ENCODE assay signal across 8 cellular contexts in the genomic region with DNA sequence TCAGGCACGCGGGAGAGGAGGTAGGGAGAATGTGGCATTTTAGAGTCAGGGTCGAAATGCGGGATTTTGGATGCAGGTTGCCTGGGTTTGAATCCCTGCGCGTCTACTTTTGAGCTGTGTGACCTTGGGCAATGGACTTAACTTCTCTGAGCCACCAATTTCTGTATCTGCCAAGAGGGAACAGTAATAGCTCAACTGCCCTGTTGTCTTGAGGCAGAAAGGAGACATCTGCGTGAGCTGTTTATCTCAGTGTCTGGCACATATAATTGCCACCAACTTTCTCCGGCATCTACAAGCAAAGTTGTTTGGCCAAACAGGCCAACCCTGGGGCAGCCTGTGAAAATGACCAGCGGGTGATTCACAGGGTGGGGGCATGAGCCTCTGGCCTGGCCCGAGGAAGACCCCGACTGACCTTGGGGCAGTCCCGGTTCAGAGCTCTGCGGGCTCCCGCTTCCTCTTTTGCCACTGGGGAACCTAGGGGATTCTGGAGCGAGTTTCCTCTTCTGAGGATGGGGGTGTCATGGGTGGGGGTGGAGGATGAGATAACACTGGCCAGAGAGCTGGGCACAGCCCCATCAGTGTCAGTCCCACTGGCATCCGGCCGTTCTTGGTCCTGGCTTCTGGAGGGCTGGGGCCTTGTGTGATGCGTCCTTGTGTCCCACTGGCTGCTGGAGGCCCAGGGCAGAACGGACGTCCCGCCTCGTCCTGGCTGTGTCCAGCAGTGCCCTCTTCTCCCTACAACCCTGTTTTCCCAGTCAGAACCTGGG. TPM values are rescaled to one million over a fixed set of nuclear protein-coding genes. Genes with fewer than 3 reads are reported as not detected.
A peak's percentile ranks its signal among the peaks of the same experiment; 100 is the strongest.
DNase-seq lines count a peak whose midpoint lies in the region; ATAC-seq, FAIRE-seq and TF ChIP-seq lines count a peak whose summit lies in the region.

No MANE protein-coding gene starts in this region.

- 0 out of 6 replicates have a peak, but pooled peaks of 1 of the 2 experiments have one; percentile 10 for ATAC-seq in A549
- peak; percentile 32 for ATAC-seq in left ventricle myocardium superior
- no peak for ATAC-seq in GM18517 (IDR thresholded peaks at IDR 0.05; ENCODE audit: unreplicated experiment)
- ATAC-seq in GM19455 (IDR thresholded peaks at IDR 0.05; ENCODE audit: unreplicated experiment) = no peak

- no peak overlapping the region for H4K8ac ChIP-seq in H9 (replicated peaks; ENCODE audit: insufficient read length, low read depth, low read length)

- intact Hi-C loops in activated T-helper 2 cell treated with anti-CD3 and anti-CD28 coated beads, Interferon-gamma antibody, Interleukin-2, Interleukin-4, amounts not matched to agents 10 μg/mL and 5 μg/mL and 100 μg/mL, durations not matched to agents 14 hours and 24 hours and 36 hours (cut with micrococcal nuclease) = loop anchor here (5.0 kb wide), 2 partner anchors 58 to 87 kb away; no protein-coding TSS in a partner anchor
- intact Hi-C loops in left ventricle myocardium superior (cut with micrococcal nuclease) = no loop called here

- H2BK5ac ChIP-seq in H9 (ENCODE audit: insufficient read length, low read length) = no peak overlapping the region

- no peaks in the 10 kb centered on the region for H3K27me3 ChIP-seq in H9 (ENCODE audit: insufficient read depth, low read length)
- H3K27me3 ChIP-seq in rectal smooth muscle tissue (ENCODE audit: control insufficient read depth, insufficient read depth, low read length) = peaks cover 3% of the 10 kb centered on the region

- H3K4me3 Mint-ChIP-seq in H9 = peak overlapping the region; percentile 73 to 84
- H3K4me3 Mint-ChIP-seq in activated T-helper 2 cell treated with anti-CD3 and anti-CD28 coated beads, Interferon-gamma antibody, Interleukin-2, Interleukin-4, amounts not matched to agents 10 μg/mL and 5 μg/mL and 100 μg/mL, durations not matched to agents 14 hours and 24 hours and 36 hours (ENCODE audit: low read depth) = peak overlapping the region; percentile 72

- TF ChIP-seq RAD21 in A549 (conservative IDR thresholded peaks at IDR 0.05 in 1 of 2, IDR thresholded peaks at IDR 0.05 in 1 of 2) = no peak

- no peak overlapping the region for H3K23ac ChIP-seq in H9 (ENCODE audit: insufficient read length, low read depth, low read length)

- H3K79me2 ChIP-seq in H9 (ENCODE audit: insufficient read depth, low read length) = peaks cover 11% of the 10 kb centered on the region; the same call in 1 of the 2 replicates

- POLR2A ChIA-PET in A549 (lab: Yijun Ruan, JAX) = interaction anchor here (0.6 to 1.0 kb wide), 2 partner anchors 29 to 76 kb away, joined by 4 to 5 read pairs; no protein-coding TSS in a partner anchor

- H3T11ph ChIP-seq in H9 (ENCODE audit: low read length) = no peak overlapping the region

- no peak overlapping the region for H4K5ac ChIP-seq in H9 (ENCODE audit: insufficient read length, low read depth, low read length)

- CTCF ChIA-PET in A549 (lab: Yijun Ruan, JAX) = interaction anchor here (0.6 to 2.8 kb wide), 5 partner anchors 10 to 273 kb away, joined by 3 to 7 read pairs (median 5); no protein-coding TSS in a partner anchor

- no peak for FAIRE-seq in A549 (lab: Jason Lieb, UNC)

- no peaks in the 10 kb centered on the region; a peak in 1 of 5 replicates for H3K9me3 Mint-ChIP-seq in H9
- H3K9me3 Mint-ChIP-seq in activated T-helper 2 cell treated with anti-CD3 and anti-CD28 coated beads, Interferon-gamma antibody, Interleukin-2, Interleukin-4, amounts not matched to agents 10 μg/mL and 5 μg/mL and 100 μg/mL, durations not matched to agents 14 hours and 24 hours and 36 hours = no peaks in the 10 kb centered on the region

- 85% methylated on average over 17 of the region's 22 CpGs for WGBS in A549 (ENCODE audit: missing lambda C conversion rate)
- WGBS in H9 (ENCODE audit: extremely low coverage, insufficient read length, low lambda C conversion rate) = no CpG with 5 or more reads among the region's 22 CpGs

- TF ChIP-seq CTCF in A549 (IDR thresholded peaks at IDR 0.05) (no peak), H9 (conservative IDR thresholded peaks at IDR 0.05) (no peak)

- H3K4me2 ChIP-seq in A549 (peak overlapping the region; percentile 100), H9 (ENCODE audit: insufficient read depth, insufficient read length, low read length) (peak overlapping the region; percentile 39)

- peaks cover 0 to 3% (median 0%) of the 10 kb centered on the region in 3 experiments; a peak in 2 of 7 replicates for H3K36me3 Mint-ChIP-seq in H9 (ENCODE audit: insufficient read depth in 1 of 3, low read depth in 3 of 3)
- H3K36me3 Mint-ChIP-seq in activated T-helper 2 cell treated with anti-CD3 and anti-CD28 coated beads, Interferon-gamma antibody, Interleukin-2, Interleukin-4, amounts not matched to agents 10 μg/mL and 5 μg/mL and 100 μg/mL, durations not matched to agents 14 hours and 24 hours and 36 hours (ENCODE audit: low read depth) = no peaks in the 10 kb centered on the region

- H3K9me3 ChIP-seq in A549 (no peaks in the 10 kb centered on the region), H9 (ENCODE audit: control insufficient read depth, low read depth, low read length) (no peaks in the 10 kb centered on the region)

- TF ChIP-seq POLR2A in A549 (IDR thresholded peaks at IDR 0.05; ENCODE audit: low read length) = no peak

- H3K9ac ChIP-seq in H9 (ENCODE audit: extremely low read depth, insufficient read length, low read length) = no peak overlapping the region
- H3K9ac ChIP-seq in rectal smooth muscle tissue (ENCODE audit: low read length) = peak overlapping the region; percentile 16

- H2BK12ac ChIP-seq in H9 (ENCODE audit: insufficient read length, low read depth, low read length) = no peak overlapping the region

- no peak overlapping the region for H2AFZ ChIP-seq in H9 (ENCODE audit: low read length)

- H3K4me1 ChIP-seq in A549 = peaks cover 43% of the 10 kb centered on the region
- H3K4me1 ChIP-seq in H9 (ENCODE audit: insufficient read depth, low read length) = peaks cover 6% of the 10 kb centered on the region; the same call in 1 of the 2 replicates
- peaks cover 7% of the 10 kb centered on the region for H3K4me1 ChIP-seq in rectal smooth muscle tissue (ENCODE audit: control insufficient read depth, insufficient read depth, low read length)

- H3K18ac ChIP-seq in H9 (ENCODE audit: insufficient read length, low read depth, low read length) = no peak overlapping the region

- H3K27ac ChIP-seq in A549 (peak overlapping the region; percentile 83 to 92; a peak in 5 of 6 replicates), H9 (ENCODE audit: insufficient read length, low read depth, low read length) (no peak overlapping the region), rectal smooth muscle tissue (ENCODE audit: low read depth, low read length) (peak overlapping the region; percentile 48)

- H2BK20ac ChIP-seq in H9 (ENCODE audit: low read depth, low read length, poor library complexity, severe bottlenecking) = no peak overlapping the region

- DNase-seq in A549 (ENCODE audit: low read depth in 1 of 2, low spot score in 1 of 2) (no peak), H9 (no peak), left ventricle myocardium superior (peak; percentile 68), DMS114 treated with DMSO at 0.1 percent for 48 hours (lab: John Stamatoyannopoulos, UW; ENCODE audit: unreplicated experiment) (no peak)
- DNase-seq in activated T-helper 2 cell treated with anti-CD3 and anti-CD28 coated beads, Interferon-gamma antibody, Interleukin-2, Interleukin-4, amounts not matched to agents 10 μg/mL and 5 μg/mL and 100 μg/mL, durations not matched to agents 14 hours and 24 hours and 36 hours (ENCODE audit: low spot score) = no peak

- peaks cover 5% of the 10 kb centered on the region for H3K79me1 ChIP-seq in H9 (ENCODE audit: insufficient read depth, low read depth, low read length, poor library complexity, severe bottlenecking)

- H2BK120ac ChIP-seq in H9 (ENCODE audit: low read depth, low read length, poor library complexity, severe bottlenecking) = no peak overlapping the region

- no peak overlapping the region for H4K91ac ChIP-seq in H9 (ENCODE audit: insufficient read length, low read depth, low read length)

- H3K4ac ChIP-seq in H9 (ENCODE audit: low read depth, low read length) = no peak overlapping the region

- H2BK15ac ChIP-seq in H9 (ENCODE audit: low read depth, low read length) = no peak overlapping the region

- H3K27me3 Mint-ChIP-seq in H9 (ENCODE audit: low read depth) = peaks cover 4% of the 10 kb centered on the region
- peaks cover 2% of the 10 kb centered on the region for H3K27me3 Mint-ChIP-seq in activated T-helper 2 cell treated with anti-CD3 and anti-CD28 coated beads, Interferon-gamma antibody, Interleukin-2, Interleukin-4, amounts not matched to agents 10 μg/mL and 5 μg/mL and 100 μg/mL, durations not matched to agents 14 hours and 24 hours and 36 hours (ENCODE audit: low read depth)

- no peak overlapping the region for H3K14ac ChIP-seq in H9 (ENCODE audit: insufficient read depth, low read length)

- peak overlapping the region; percentile 94 for H3K4me3 ChIP-seq in A549
- H3K4me3 ChIP-seq in rectal smooth muscle tissue (ENCODE audit: low read length) = peak overlapping the region; percentile 84

- peaks cover 42 to 52% of the 10 kb centered on the region in 2 experiments for H3K4me1 Mint-ChIP-seq in H9
- peaks cover 56% of the 10 kb centered on the region for H3K4me1 Mint-ChIP-seq in activated T-helper 2 cell treated with anti-CD3 and anti-CD28 coated beads, Interferon-gamma antibody, Interleukin-2, Interleukin-4, amounts not matched to agents 10 μg/mL and 5 μg/mL and 100 μg/mL, durations not matched to agents 14 hours and 24 hours and 36 hours (ENCODE audit: low read depth)

- no peaks in the 10 kb centered on the region for H3K36me3 ChIP-seq in rectal smooth muscle tissue (ENCODE audit: control insufficient read depth, insufficient read depth, low read length)

- no peak overlapping the region for H2AK5ac ChIP-seq in H9 (ENCODE audit: insufficient read length, low read length)

- peak overlapping the region in 1 of 3 experiments; percentile 18; a peak in 1 of 7 replicates for H3K27ac Mint-ChIP-seq in H9
- no peak overlapping the region for H3K27ac Mint-ChIP-seq in activated T-helper 2 cell treated with anti-CD3 and anti-CD28 coated beads, Interferon-gamma antibody, Interleukin-2, Interleukin-4, amounts not matched to agents 10 μg/mL and 5 μg/mL and 100 μg/mL, durations not matched to agents 14 hours and 24 hours and 36 hours

- H3K56ac ChIP-seq in H9 (ENCODE audit: insufficient read length, low read depth, low read length) = no peak overlapping the region

- TF ChIP-seq EP300 in A549 (IDR thresholded peaks at IDR 0.05) = no peak

- H4K20me1 ChIP-seq in H9 (ENCODE audit: control insufficient read depth, insufficient read depth, insufficient read length) = peaks cover 5% of the 10 kb centered on the region

- H3K23me2 ChIP-seq in H9 (ENCODE audit: insufficient read length, low read depth, low read length, poor library complexity, severe bottlenecking) = no peaks in the 10 kb centered on the region

RNA-seq across cellular contexts. Expression of gene SNN, which starts 1.3 kb away (rescaled TPM):
- 6.3 and 6.7 TPM in 2 replicates for polyA plus RNA-seq in A549 (2011; rRNA removed)
- polyA plus RNA-seq in A549 (2012; cell fraction: cytosol; rRNA removed) = 5.9 and 8.5 TPM in 2 replicates
- polyA plus RNA-seq in A549 (2012; cell fraction: nucleus; rRNA removed) = 3.6 and 5.0 TPM in 2 replicates
- polyA plus RNA-seq in A549 (2017; fragmentation: RNase III; extraction: RNeasy Plus Mini Kit Qiagen cat#74134 plus additional on column Dnase treatment) = 8.9 to 10.7 TPM (median 9.7 TPM) in 3 replicates
- polyA minus RNA-seq in A549 (2011; rRNA and poly(A)+ RNA removed) = 4.3 and 4.4 TPM in 2 replicates
- 43.9 and 44.2 TPM in 2 replicates for total RNA-seq in H9 (2021)
- total RNA-seq in activated T-helper 2 cell treated with anti-CD3 and anti-CD28 coated beads, Interferon-gamma antibody, Interleukin-2, Interleukin-4, amounts not matched to agents 10 μg/mL and 5 μg/mL and 100 μg/mL, durations not matched to agents 14 hours and 24 hours and 36 hours = 8.6 and 9.5 TPM in 2 replicates
- 22.4 TPM for total RNA-seq in left ventricle myocardium superior
